In genomic region chr10:99344715-99345114, GRCh38 we compare ENCODE assay signal across 1 cellular context.
TF ChIP-seq lines count a peak whose summit lies in the region.

No MANE protein-coding gene starts in this region.

TF ChIP-seq in IMR-90, 13 proteins besides CTCF, POLR2A, EP300 and RAD21 (continued from another document):
- TF ChIP-seq ELK1 (IDR thresholded peaks at IDR 0.05; ENCODE audit: borderline replicate concordance, low read depth, low read length) = no peak
